8 cellular contexts compared by ENCODE assay signal in genomic region chr16:48366165-48367093, GRCh38. TPM values are rescaled to one million over a fixed set of nuclear protein-coding genes. Genes with fewer than 3 reads are reported as not detected.
DNase-seq lines count a peak whose midpoint lies in the region; ATAC-seq and TF ChIP-seq lines count a peak whose summit lies in the region.

No MANE protein-coding gene starts in this region.

- H3K27ac ChIP-seq in epithelial cell of prostate (peak overlapping the region; percentile 99), transverse colon (peak overlapping the region; percentile 89 to 94 (median 90))

- H3K27me3 ChIP-seq in transverse colon, result no peaks in the 10 kb centered on the region

- CTCF ChIA-PET in AG04449 (lab: Yijun Ruan, JAX), result interaction anchor here (0.8 to 6.8 kb wide), 6 partner anchors 12 to 264 kb away, joined by 3 to 61 read pairs (median 4); partner anchors contain the start of gene N4BP1

- no peak for TF ChIP-seq POLR2A in transverse colon (IDR thresholded peaks at IDR 0.05)

- intact Hi-C loops in transverse colon (cut with DNase I; ENCODE audit: low total_unique reads), result no loop called here

- H3K36me3 ChIP-seq in transverse colon, result peaks cover 0 to 3% (median 0%) of the 10 kb centered on the region in 4 donors

- H3K9me3 ChIP-seq in transverse colon, result no peaks in the 10 kb centered on the region

- POLR2A ChIA-PET in AG04449 (lab: Yijun Ruan, JAX), result interaction anchor here (0.6 to 1.9 kb wide), 5 partner anchors 12 to 251 kb away, joined by 3 to 8 read pairs (median 4); no protein-coding TSS in a partner anchor

- in situ Hi-C loops in transverse colon (cut with MboI; ENCODE audit: low pct_ligation_motif_present in 1 of 4, low pct_unique_long_range_greater_than_20kb in 1 of 4, low sequenced_read_pairs in 3 of 4), result loop anchor here in 2 of 4 donors (25.0 kb wide), 2 partner anchors 146 to 171 kb away; no protein-coding TSS in a partner anchor

- ATAC-seq in GM18499 (IDR thresholded peaks at IDR 0.05; ENCODE audit: insufficient read depth, unreplicated experiment) (peak; percentile 48), HG02885 (IDR thresholded peaks at IDR 0.05; ENCODE audit: poor library complexity, unreplicated experiment) (peak; percentile 65)

- DNase-seq in AG04449 (ENCODE audit: low read depth, low spot score) (peak; percentile 68), NCI-H2227 (lab: John Stamatoyannopoulos, UW; ENCODE audit: unreplicated experiment) (peak; percentile 10), epithelial cell of prostate (ENCODE audit: low read depth, low spot score) (peak; percentile 68), myocyte (ENCODE audit: low read depth) (peak; percentile 42), transverse colon (peak; percentile 64)
- peak; percentile 43 for DNase-seq in activated CD4-positive, alpha-beta T cell treated with anti-CD3 and anti-CD28 coated beads, Interleukin-2, amount 50 U/mL, for 1 hour

- peaks cover 17 to 63% (median 26%) of the 10 kb centered on the region in 4 donors for H3K4me1 ChIP-seq in transverse colon

- 0 to 18% methylated on average over 8 to 21 of the region's 21 CpGs for WGBS in transverse colon (ENCODE audit: low coverage in 1 of 2), 2 donors

- H3K4me3 ChIP-seq in AG04449 (ENCODE audit: low read depth, low read length) (peak overlapping the region; percentile 61), transverse colon (peak overlapping the region; percentile 50 to 68 (median 55))

- TF ChIP-seq CTCF in AG04449 (IDR thresholded peaks at IDR 0.05; ENCODE audit: insufficient read depth, low read length, missing control alignments), result no peak
- TF ChIP-seq CTCF in transverse colon (IDR thresholded peaks at IDR 0.05), result peak in 2 of 5 experiments; percentile 20 to 33

- no peak for TF ChIP-seq EP300 in transverse colon (IDR thresholded peaks at IDR 0.05; ENCODE audit: low read depth)

RNA-seq across cellular contexts. Expression of gene SIAH1, which starts 18.8 kb away (rescaled TPM):
- total RNA-seq in myocyte (24.6 and 26.6 TPM in 2 replicates), transverse colon (10 to 100 TPM; 15.1 to 45.9 (median 27.8) TPM)
- polyA plus RNA-seq in myocyte (2012), result 16.0 TPM

Comparison
In these comparisons a context has a peak if more than half of its experiments do, and no peak if none do; other contexts are left out.
1. Peak in every context shown above with its lines: DNase-seq, ATAC-seq, H3K4me3 ChIP-seq and H3K27ac ChIP-seq.
2. DNase-seq: peak in every context shown above with its lines; median percentile 68 in AG04449; 68 in epithelial cell of prostate; 64 in transverse colon; 43 in activated CD4-positive, alpha-beta T cell treated with anti-CD3 and anti-CD28 coated beads, Interleukin-2, amount 50 U/mL, for 1 hour; 42 in myocyte; 10 in NCI-H2227.